Comparison of ENCODE assay signal across 28 cellular contexts in genomic region chr10:101303087-101303753, GRCh38.
"Had no signal": no experiment of that assay in that cellular context is flagged by ENCODE, and none has a peak within 500 bp of the region (broad histone marks: within the 10 kb centered on the region; RNA-seq: fewer than 3 reads in every experiment).

No MANE protein-coding gene starts in this region.

- DNase-seq: activated B cell treated with CpG ODN at 0.5 μM for 24 hours; activated CD4-positive, alpha-beta T cell treated with anti-CD3 and anti-CD28 coated beads for 1 hour; activated CD4-positive, alpha-beta T cell treated with anti-CD3 and anti-CD28 coated beads, Interleukin-2, amount 10 ng/mL, durations not matched to agents 24 days and 14 days; activated CD4-positive, alpha-beta T cell treated with anti-CD3 and anti-CD28 coated beads, Interleukin-2, amount 50 U/mL, for 48 hours; activated CD8-positive, alpha-beta memory T cell treated with anti-CD3 and anti-CD28 coated beads for 24 hours; activated effector memory CD4-positive, alpha-beta T cell treated with anti-CD3 and anti-CD28 coated beads, Interleukin-2, amount 50 U/mL, for 16 hours; activated naive CD4-positive, alpha-beta T cell treated with anti-CD3 and anti-CD28 coated beads for 36 hours; activated naive CD8-positive, alpha-beta T cell treated with anti-CD3 and anti-CD28 coated beads, Interleukin-2, amount 10 ng/mL, durations not matched to agents 7 days and 5 days; activated T-cell treated with anti-CD3 and anti-CD28 coated beads, Interleukin-2, amount 50 U/mL, for 4 hours; amniotic stem cell; central memory CD4-positive, alpha-beta T cell; IMR-90; Kasumi-1; KBM-7; NCI-H1048; NCI-H146; NCI-H187 treated with DMSO at 0.1 percent for 48 hours; NCI-H2081 treated with DMSO at 0.1 percent for 48 hours; NCI-H2171; NCI-H2227 treated with DMSO at 0.1 percent for 48 hours; NCI-H526 treated with DMSO at 0.1 percent for 48 hours; SHP77; T-cell; T-helper 2 cell; T1000 had no signal

- H3K4me1 ChIP-seq: ascending aorta, breast epithelium, Peyer's patch had no signal

- H3K27me3 ChIP-seq: ascending aorta, breast epithelium, Peyer's patch had no signal

- H3K36me3 Mint-ChIP-seq: activated naive CD8-positive, alpha-beta T cell treated with anti-CD3 and anti-CD28 coated beads, Interleukin-2, amount 10 ng/mL, durations not matched to agents 7 days and 5 days; T-cell had no signal

- H3K36me3 ChIP-seq: ascending aorta, breast epithelium, Peyer's patch had no signal

- H3K9me3 ChIP-seq: ascending aorta, breast epithelium, Peyer's patch had no signal

- H3K27ac ChIP-seq: ascending aorta, breast epithelium, Peyer's patch had no signal

- H3K4me1 Mint-ChIP-seq: activated B cell treated with CpG ODN at 0.5 μM for 24 hours; activated CD4-positive, alpha-beta T cell treated with anti-CD3 and anti-CD28 coated beads, Interleukin-2, amount 10 ng/mL, durations not matched to agents 24 days and 14 days; activated naive CD8-positive, alpha-beta T cell treated with anti-CD3 and anti-CD28 coated beads, Interleukin-2, amount 10 ng/mL, durations not matched to agents 7 days and 5 days had no signal

- H3K4me3 ChIP-seq: ascending aorta, breast epithelium, Peyer's patch had no signal

- H3K9me3 Mint-ChIP-seq: activated B cell treated with CpG ODN at 0.5 μM for 24 hours; activated CD4-positive, alpha-beta T cell treated with anti-CD3 and anti-CD28 coated beads, Interleukin-2, amount 10 ng/mL, durations not matched to agents 24 days and 14 days; activated naive CD4-positive, alpha-beta T cell treated with anti-CD3 and anti-CD28 coated beads for 36 hours; activated naive CD8-positive, alpha-beta T cell treated with anti-CD3 and anti-CD28 coated beads, Interleukin-2, amount 10 ng/mL, durations not matched to agents 7 days and 5 days; activated T-cell treated with anti-CD3 and anti-CD28 coated beads, Interleukin-2, amount 50 U/mL, for 4 hours; T-cell had no signal

- H3K27ac Mint-ChIP-seq: activated B cell treated with CpG ODN at 0.5 μM for 24 hours; activated CD4-positive, alpha-beta T cell treated with anti-CD3 and anti-CD28 coated beads, Interleukin-2, amount 10 ng/mL, durations not matched to agents 24 days and 14 days; activated naive CD4-positive, alpha-beta T cell treated with anti-CD3 and anti-CD28 coated beads for 36 hours; activated naive CD8-positive, alpha-beta T cell treated with anti-CD3 and anti-CD28 coated beads, Interleukin-2, amount 10 ng/mL, durations not matched to agents 7 days and 5 days; T-cell had no signal

- H3K4me3 Mint-ChIP-seq: activated B cell treated with CpG ODN at 0.5 μM for 24 hours; activated CD4-positive, alpha-beta T cell treated with anti-CD3 and anti-CD28 coated beads, Interleukin-2, amount 10 ng/mL, durations not matched to agents 24 days and 14 days; activated naive CD4-positive, alpha-beta T cell treated with anti-CD3 and anti-CD28 coated beads for 36 hours; activated naive CD8-positive, alpha-beta T cell treated with anti-CD3 and anti-CD28 coated beads, Interleukin-2, amount 10 ng/mL, durations not matched to agents 7 days and 5 days; activated T-cell treated with anti-CD3 and anti-CD28 coated beads, Interleukin-2, amount 50 U/mL, for 4 hours; T-cell had no signal

- ATAC-seq: activated T-cell treated with anti-CD3 and anti-CD28 coated beads, Interleukin-2, amount 50 U/mL, for 4 hours; T-cell had no signal
